Comparison of ENCODE assay signal across 26 cellular contexts in genomic region chr14:102910442-102910841, GRCh38. TPM values are rescaled to one million over a fixed set of nuclear protein-coding genes. Genes with fewer than 3 reads are reported as not detected.
DNase-seq lines count a peak whose midpoint lies in the region; ATAC-seq and TF ChIP-seq lines count a peak whose summit lies in the region.
"Had no signal": no experiment of that assay in that cellular context is flagged by ENCODE, and none has a peak within 500 bp of the region (broad histone marks: within the 10 kb centered on the region; RNA-seq: fewer than 3 reads in every experiment).

No MANE protein-coding gene starts in this region.

- H3K4me2 ChIP-seq in hepatocyte, result no peak overlapping the region

- H3K27me3 ChIP-seq in H7 (ENCODE audit: control insufficient read depth, insufficient read depth, low read length) (no peaks in the 10 kb centered on the region; the same call in 1 of the 2 replicates), hepatocyte (no peaks in the 10 kb centered on the region)
- H3K27me3 ChIP-seq: BE2C had no signal

- H3K4me1 ChIP-seq in mucosa of descending colon (ENCODE audit: low read depth), result no peaks in the 10 kb centered on the region
- no peaks in the 10 kb centered on the region for H3K4me1 ChIP-seq in hepatocyte (ENCODE audit: insufficient read depth)
- H3K4me1 ChIP-seq: BE2C had no signal

- H3K4me3 Mint-ChIP-seq in activated naive CD4-positive, alpha-beta T cell treated with anti-CD3 and anti-CD28 coated beads for 36 hours, result no peak overlapping the region
- no peak overlapping the region for H3K4me3 Mint-ChIP-seq in activated naive CD4-positive, alpha-beta T cell treated with anti-CD3 and anti-CD28 coated beads, Interleukin-2, amount 10 ng/mL, durations not matched to agents 7 days and 5 days
- H3K4me3 Mint-ChIP-seq in stimulated activated naive B cell treated with anti-CD40 and anti-IgM and Interleukin-4, amounts not matched to agents 10 μg/mL and 1 μg/mL and 100 μg/mL, for 72 hours, result no peak overlapping the region
- no peak overlapping the region for H3K4me3 Mint-ChIP-seq in activated CD8-positive, alpha-beta T cell treated with anti-CD3 and anti-CD28 coated beads, Interleukin-2, amount 10 ng/mL, durations not matched to agents 7 days and 5 days
- H3K4me3 Mint-ChIP-seq: activated CD4-positive, alpha-beta T cell treated with anti-CD3 and anti-CD28 coated beads for 36 hours; activated naive CD8-positive, alpha-beta T cell; activated T-cell treated with anti-CD3 and anti-CD28 coated beads, Interleukin-2, amount 50 U/mL, for 4 hours; CD8-positive, alpha-beta memory T cell; dendritic cell treated with granulocyte-macrophage colony-stimulating factor and Interleukin-4, amounts not matched to agents 40 ng/mL and 50 ng/mL, for 4 days; HFFc6 had no signal

- no peak for DNase-seq in activated naive CD4-positive, alpha-beta T cell treated with anti-CD3 and anti-CD28 coated beads for 36 hours
- DNase-seq in activated naive CD4-positive, alpha-beta T cell treated with anti-CD3 and anti-CD28 coated beads, Interleukin-2, amount 10 ng/mL, durations not matched to agents 7 days and 5 days, result no peak
- DNase-seq in H7 (peak; percentile 75), mucosa of descending colon (peak in 2 of 3 donors; percentile 5 to 36), hepatocyte (ENCODE audit: low spot score) (no peak)
- no peak for DNase-seq in stimulated activated naive B cell treated with anti-CD40 and anti-IgM and Interleukin-4, amounts not matched to agents 10 μg/mL and 1 μg/mL and 100 μg/mL, for 72 hours
- no peak for DNase-seq in activated CD8-positive, alpha-beta T cell treated with anti-CD3 and anti-CD28 coated beads, Interleukin-2, amount 10 ng/mL, durations not matched to agents 7 days and 5 days
- DNase-seq: activated CD4-positive, alpha-beta T cell treated with anti-CD3 and anti-CD28 coated beads for 36 hours; activated T-cell treated with anti-CD3 and anti-CD28 coated beads, Interleukin-2, amount 50 U/mL, for 4 hours; BE2C; caudate nucleus; CD8-positive, alpha-beta memory T cell; HFFc6; Kasumi-1; left cardiac atrium; mammary epithelial cell; NCI-H1436; NCI-H446 treated with DMSO at 0.1 percent for 48 hours; stimulated activated CD4-positive, alpha-beta T cell treated with anti-CD3 and anti-CD28 coated beads, Interleukin-15, amount 100 ng/mL, for 24 hours; stimulated activated naive CD4-positive, alpha-beta T cell treated with Interleukin-2 at 50 U/mL for 16 hours had no signal

- POLR2A ChIA-PET in activated CD8-positive, alpha-beta T cell treated with anti-CD3 and anti-CD28 coated beads, Interleukin-2, amount 10 ng/mL, durations not matched to agents 7 days and 5 days (lab: Charles Lee), result no interaction called here

- 90% methylated on average over 21 of the region's 21 CpGs for WGBS in hepatocyte (ENCODE audit: low lambda C conversion rate, missing lambda C conversion rate)

- no peak overlapping the region for H2AFZ ChIP-seq in hepatocyte

- no peak overlapping the region for H3K27ac ChIP-seq in hepatocyte
- H3K27ac ChIP-seq: RWPE1 had no signal

- no peaks in the 10 kb centered on the region for H4K20me1 ChIP-seq in hepatocyte (ENCODE audit: insufficient read depth, poor library complexity, severe bottlenecking)

- no peak for ATAC-seq in mucosa of descending colon
- ATAC-seq in stimulated activated naive B cell treated with anti-CD40 and anti-IgM and Interleukin-4, amounts not matched to agents 10 μg/mL and 1 μg/mL and 100 μg/mL, for 72 hours (replicated peaks), result no peak
- ATAC-seq in HG02885 (IDR thresholded peaks at IDR 0.05; ENCODE audit: poor library complexity, unreplicated experiment), result no peak
- no peak for ATAC-seq in activated CD8-positive, alpha-beta T cell treated with anti-CD3 and anti-CD28 coated beads, Interleukin-2, amount 10 ng/mL, durations not matched to agents 7 days and 5 days
- ATAC-seq: activated CD4-positive, alpha-beta T cell treated with anti-CD3 and anti-CD28 coated beads for 36 hours; activated T-cell treated with anti-CD3 and anti-CD28 coated beads, Interleukin-2, amount 50 U/mL, for 4 hours; HepG2 had no signal

- H3K4me3 ChIP-seq in H7 (ENCODE audit: insufficient read depth, low read depth, low read length) (no peak overlapping the region), mucosa of descending colon (no peak overlapping the region), hepatocyte (no peak overlapping the region)

- no peaks in the 10 kb centered on the region for H3K27me3 Mint-ChIP-seq in activated naive CD4-positive, alpha-beta T cell treated with anti-CD3 and anti-CD28 coated beads for 36 hours (ENCODE audit: low read depth)
- H3K27me3 Mint-ChIP-seq in activated naive CD4-positive, alpha-beta T cell treated with anti-CD3 and anti-CD28 coated beads, Interleukin-2, amount 10 ng/mL, durations not matched to agents 7 days and 5 days, result no peaks in the 10 kb centered on the region
- no peaks in the 10 kb centered on the region for H3K27me3 Mint-ChIP-seq in stimulated activated naive B cell treated with anti-CD40 and anti-IgM and Interleukin-4, amounts not matched to agents 10 μg/mL and 1 μg/mL and 100 μg/mL, for 72 hours
- H3K27me3 Mint-ChIP-seq in activated CD8-positive, alpha-beta T cell treated with anti-CD3 and anti-CD28 coated beads, Interleukin-2, amount 10 ng/mL, durations not matched to agents 7 days and 5 days (ENCODE audit: low read depth), result no peaks in the 10 kb centered on the region
- H3K27me3 Mint-ChIP-seq: activated CD4-positive, alpha-beta T cell treated with anti-CD3 and anti-CD28 coated beads for 36 hours; activated naive CD8-positive, alpha-beta T cell; CD8-positive, alpha-beta memory T cell; dendritic cell treated with granulocyte-macrophage colony-stimulating factor and Interleukin-4, amounts not matched to agents 40 ng/mL and 50 ng/mL, for 4 days; progenitor cell of endocrine pancreas had no signal

- H3K9me3 Mint-ChIP-seq in activated naive CD4-positive, alpha-beta T cell treated with anti-CD3 and anti-CD28 coated beads for 36 hours, result no peaks in the 10 kb centered on the region
- H3K9me3 Mint-ChIP-seq in activated naive CD4-positive, alpha-beta T cell treated with anti-CD3 and anti-CD28 coated beads, Interleukin-2, amount 10 ng/mL, durations not matched to agents 7 days and 5 days, result no peaks in the 10 kb centered on the region
- no peaks in the 10 kb centered on the region for H3K9me3 Mint-ChIP-seq in stimulated activated naive B cell treated with anti-CD40 and anti-IgM and Interleukin-4, amounts not matched to agents 10 μg/mL and 1 μg/mL and 100 μg/mL, for 72 hours
- no peaks in the 10 kb centered on the region for H3K9me3 Mint-ChIP-seq in activated CD8-positive, alpha-beta T cell treated with anti-CD3 and anti-CD28 coated beads, Interleukin-2, amount 10 ng/mL, durations not matched to agents 7 days and 5 days (ENCODE audit: insufficient read depth)
- H3K9me3 Mint-ChIP-seq: activated T-cell treated with anti-CD3 and anti-CD28 coated beads, Interleukin-2, amount 50 U/mL, for 4 hours; CD8-positive, alpha-beta memory T cell; dendritic cell treated with granulocyte-macrophage colony-stimulating factor and Interleukin-4, amounts not matched to agents 40 ng/mL and 50 ng/mL, for 4 days; HFFc6 had no signal

- TF ChIP-seq CTCF in mucosa of descending colon (IDR thresholded peaks at IDR 0.05), result no peak
- no peak for TF ChIP-seq CTCF in hepatocyte (IDR thresholded peaks at IDR 0.05; ENCODE audit: poor library complexity)

- H3K9me3 ChIP-seq in mucosa of descending colon (no peaks in the 10 kb centered on the region), hepatocyte (ENCODE audit: low read depth) (no peaks in the 10 kb centered on the region)
- H3K9me3 ChIP-seq: BE2C had no signal

- peak overlapping the region; percentile 56 for H3K27ac Mint-ChIP-seq in activated naive CD4-positive, alpha-beta T cell treated with anti-CD3 and anti-CD28 coated beads for 36 hours
- no peak overlapping the region for H3K27ac Mint-ChIP-seq in activated naive CD4-positive, alpha-beta T cell treated with anti-CD3 and anti-CD28 coated beads, Interleukin-2, amount 10 ng/mL, durations not matched to agents 7 days and 5 days
- H3K27ac Mint-ChIP-seq in stimulated activated naive B cell treated with anti-CD40 and anti-IgM and Interleukin-4, amounts not matched to agents 10 μg/mL and 1 μg/mL and 100 μg/mL, for 72 hours, result peak overlapping the region; percentile 75
- no peak overlapping the region for H3K27ac Mint-ChIP-seq in activated CD8-positive, alpha-beta T cell treated with anti-CD3 and anti-CD28 coated beads, Interleukin-2, amount 10 ng/mL, durations not matched to agents 7 days and 5 days
- H3K27ac Mint-ChIP-seq: activated CD4-positive, alpha-beta T cell treated with anti-CD3 and anti-CD28 coated beads for 36 hours; activated naive CD8-positive, alpha-beta T cell; dendritic cell treated with granulocyte-macrophage colony-stimulating factor and Interleukin-4, amounts not matched to agents 40 ng/mL and 50 ng/mL, for 4 days; HFFc6; progenitor cell of endocrine pancreas had no signal

- H3K36me3 ChIP-seq in H7 (replicated peaks; ENCODE audit: control insufficient read depth, insufficient read depth, low read length), result no peaks in the 10 kb centered on the region; the same call in 1 of the 2 replicates
- H3K36me3 ChIP-seq in mucosa of descending colon (ENCODE audit: low read depth), result no peaks in the 10 kb centered on the region
- no peaks in the 10 kb centered on the region for H3K36me3 ChIP-seq in hepatocyte (replicated peaks; ENCODE audit: insufficient read depth, low read depth)

- no peaks in the 10 kb centered on the region for H3K4me1 Mint-ChIP-seq in activated naive CD4-positive, alpha-beta T cell treated with anti-CD3 and anti-CD28 coated beads for 36 hours (ENCODE audit: low read depth)
- no peaks in the 10 kb centered on the region for H3K4me1 Mint-ChIP-seq in activated naive CD4-positive, alpha-beta T cell treated with anti-CD3 and anti-CD28 coated beads, Interleukin-2, amount 10 ng/mL, durations not matched to agents 7 days and 5 days
- peaks cover 16 to 29% of the 10 kb centered on the region in 2 donors for H3K4me1 Mint-ChIP-seq in stimulated activated naive B cell treated with anti-CD40 and anti-IgM and Interleukin-4, amounts not matched to agents 10 μg/mL and 1 μg/mL and 100 μg/mL, for 72 hours
- no peaks in the 10 kb centered on the region for H3K4me1 Mint-ChIP-seq in activated CD8-positive, alpha-beta T cell treated with anti-CD3 and anti-CD28 coated beads, Interleukin-2, amount 10 ng/mL, durations not matched to agents 7 days and 5 days (ENCODE audit: low read depth)
- H3K4me1 Mint-ChIP-seq: activated CD4-positive, alpha-beta T cell treated with anti-CD3 and anti-CD28 coated beads for 36 hours; CD8-positive, alpha-beta memory T cell had no signal

- no peaks in the 10 kb centered on the region for H3K79me2 ChIP-seq in hepatocyte

- H3K9me2 ChIP-seq in hepatocyte (replicated peaks; ENCODE audit: insufficient read depth), result no peaks in the 10 kb centered on the region

- CTCF ChIA-PET in activated naive CD4-positive, alpha-beta T cell treated with anti-CD3 and anti-CD28 coated beads for 36 hours (lab: Charles Lee), result no interaction called here
- CTCF ChIA-PET in activated naive CD4-positive, alpha-beta T cell treated with anti-CD3 and anti-CD28 coated beads, Interleukin-2, amount 10 ng/mL, durations not matched to agents 7 days and 5 days (lab: Charles Lee), result no interaction called here
- CTCF ChIA-PET in activated CD8-positive, alpha-beta T cell treated with anti-CD3 and anti-CD28 coated beads, Interleukin-2, amount 10 ng/mL, durations not matched to agents 7 days and 5 days (lab: Charles Lee), result no interaction called here

- intact Hi-C loops in activated naive CD4-positive, alpha-beta T cell treated with anti-CD3 and anti-CD28 coated beads for 36 hours (cut with micrococcal nuclease), result no loop called here
- intact Hi-C loops in mucosa of descending colon (cut with DNase I, micrococcal nuclease), result loop anchor here in 1 of 2 donors (10.0 kb wide), 1 partner anchor 136 kb away; the partner anchor contains the start of gene TRAF3

- H3K36me3 Mint-ChIP-seq in activated naive CD4-positive, alpha-beta T cell treated with anti-CD3 and anti-CD28 coated beads for 36 hours (ENCODE audit: low read depth), result peaks cover 7% of the 10 kb centered on the region
- peaks cover 15% of the 10 kb centered on the region for H3K36me3 Mint-ChIP-seq in activated naive CD4-positive, alpha-beta T cell treated with anti-CD3 and anti-CD28 coated beads, Interleukin-2, amount 10 ng/mL, durations not matched to agents 7 days and 5 days
- peaks cover 29 to 58% of the 10 kb centered on the region in 2 donors for H3K36me3 Mint-ChIP-seq in stimulated activated naive B cell treated with anti-CD40 and anti-IgM and Interleukin-4, amounts not matched to agents 10 μg/mL and 1 μg/mL and 100 μg/mL, for 72 hours
- H3K36me3 Mint-ChIP-seq in activated CD8-positive, alpha-beta T cell treated with anti-CD3 and anti-CD28 coated beads, Interleukin-2, amount 10 ng/mL, durations not matched to agents 7 days and 5 days (ENCODE audit: low read depth), result peaks cover 7% of the 10 kb centered on the region
- H3K36me3 Mint-ChIP-seq: activated naive CD8-positive, alpha-beta T cell had no signal

RNA-seq across cellular contexts. Expression of gene AMN, which starts 12.0 kb away (rescaled TPM):
- under 1 TPM; 0.33 to 0.37 TPM for total RNA-seq in activated naive CD4-positive, alpha-beta T cell treated with anti-CD3 and anti-CD28 coated beads for 36 hours
- 0.92 and 1.7 TPM in 2 replicates for total RNA-seq in H7 (2014; rRNA removed; shearing (Covaris generic))
- total RNA-seq in mucosa of descending colon, result 100 to 1,000 TPM; 128 to 486 (median 198) TPM
- total RNA-seq in activated CD8-positive, alpha-beta T cell treated with anti-CD3 and anti-CD28 coated beads, Interleukin-2, amount 10 ng/mL, durations not matched to agents 7 days and 5 days, result under 1 TPM; 0.91 to 0.95 TPM
- 157 and 169 TPM in 2 replicates for total RNA-seq in hepatocyte
- 217 and 247 TPM in 2 replicates for polyA plus RNA-seq in hepatocyte
- total RNA-seq: HFFc6 had no signal
- polyA plus RNA-seq: mammary epithelial cell had no signal

Comparison
In these comparisons a context has a peak if more than half of its experiments do, and no peak if none do; other contexts are left out.
1. H3K27ac Mint-ChIP-seq: peak in activated naive CD4-positive, alpha-beta T cell treated with anti-CD3 and anti-CD28 coated beads for 36 hours (single experiment) and stimulated activated naive B cell treated with anti-CD40 and anti-IgM and Interleukin-4, amounts not matched to agents 10 μg/mL and 1 μg/mL and 100 μg/mL, for 72 hours (single experiment); none in activated naive CD4-positive, alpha-beta T cell treated with anti-CD3 and anti-CD28 coated beads, Interleukin-2, amount 10 ng/mL, durations not matched to agents 7 days and 5 days (single experiment) and activated CD8-positive, alpha-beta T cell treated with anti-CD3 and anti-CD28 coated beads, Interleukin-2, amount 10 ng/mL, durations not matched to agents 7 days and 5 days (single experiment).
2. DNase-seq: peak in H7 (single experiment) and mucosa of descending colon (2 of 3); none in activated naive CD4-positive, alpha-beta T cell treated with anti-CD3 and anti-CD28 coated beads for 36 hours (single experiment), activated naive CD4-positive, alpha-beta T cell treated with anti-CD3 and anti-CD28 coated beads, Interleukin-2, amount 10 ng/mL, durations not matched to agents 7 days and 5 days (single experiment), stimulated activated naive B cell treated with anti-CD40 and anti-IgM and Interleukin-4, amounts not matched to agents 10 μg/mL and 1 μg/mL and 100 μg/mL, for 72 hours (single experiment), activated CD8-positive, alpha-beta T cell treated with anti-CD3 and anti-CD28 coated beads, Interleukin-2, amount 10 ng/mL, durations not matched to agents 7 days and 5 days (single experiment) and hepatocyte (single experiment).
3. RNA of gene AMN, which starts 12.0 kb away (total RNA-seq): 128 to 486 TPM in mucosa of descending colon and 157 to 169 TPM in hepatocyte; 0.92 to 1.7 TPM in H7, 0.91 to 0.95 TPM in activated CD8-positive, alpha-beta T cell treated with anti-CD3 and anti-CD28 coated beads, Interleukin-2, amount 10 ng/mL, durations not matched to agents 7 days and 5 days and 0.33 to 0.37 TPM in activated naive CD4-positive, alpha-beta T cell treated with anti-CD3 and anti-CD28 coated beads for 36 hours; every median in the first group is over 10 times any median in the second.